25 cellular contexts compared by ENCODE assay signal in genomic region chrX:134024686-134025377, GRCh38. TPM values are rescaled to one million over a fixed set of nuclear protein-coding genes. Genes with fewer than 3 reads are reported as not detected.
"Had no signal": no experiment of that assay in that cellular context is flagged by ENCODE, and none has a peak within 500 bp of the region (broad histone marks: within the 10 kb centered on the region; RNA-seq: fewer than 3 reads in every experiment).

No MANE protein-coding gene starts in this region.

- H3K36me3 Mint-ChIP-seq: mesothelial cell of epicardium; naive B cell; natural killer cell treated with Interleukin-12 subunit alpha and Interleukin-12 subunit beta and Interleukin-15 and Interleukin-18, amount 100 ng/mL, for 72 hours; neural progenitor cell; stimulated activated memory B cell treated with anti-CD40 and anti-IgM and Interleukin-4, amounts not matched to agents 10 μg/mL and 1 μg/mL and 100 μg/mL, for 72 hours; type B pancreatic cell had no signal

- H2AFZ ChIP-seq: neural progenitor cell, parathyroid adenoma had no signal

- H3K4me3 ChIP-seq: coronary artery, esophagus squamous epithelium, mucosa of descending colon, neural progenitor cell, sigmoid colon, testis, tibial artery had no signal

- H3K27me3 ChIP-seq: esophagus squamous epithelium, neural progenitor cell, sigmoid colon, testis, tibial artery had no signal

- H3K36me3 ChIP-seq: esophagus squamous epithelium, neural progenitor cell, sigmoid colon, tibial artery had no signal

- H3K9me3 ChIP-seq: esophagus squamous epithelium, mucosa of descending colon, sigmoid colon, testis, tibial artery had no signal

- DNase-seq: dermis blood vessel endothelial cell; effector memory CD4-positive, alpha-beta T cell; esophagus squamous epithelium; mucosa of descending colon; naive B cell; sigmoid colon; stimulated activated CD4-positive, alpha-beta T cell treated with anti-CD3 and anti-CD28 coated beads, Interleukin-4, amount 100 ng/mL, for 4 hours; stimulated activated naive CD8-positive, alpha-beta T cell treated with anti-CD3 and anti-CD28 coated beads, Interleukin-15, Interleukin-2, amounts not matched to agents 100 U/mL and 50 U/mL, for 24 hours; substantia nigra; testis; tibial artery had no signal

- H3K27me3 Mint-ChIP-seq: progenitor cell of endocrine pancreas; stimulated activated memory B cell treated with anti-CD40 and anti-IgM and Interleukin-4, amounts not matched to agents 10 μg/mL and 1 μg/mL and 100 μg/mL, for 72 hours had no signal

- H3K4me1 Mint-ChIP-seq: stimulated activated memory B cell treated with anti-CD40 and anti-IgM and Interleukin-4, amounts not matched to agents 10 μg/mL and 1 μg/mL and 100 μg/mL, for 72 hours had no signal

- FAIRE-seq: endothelial cell of umbilical vein, frontal cortex, keratinocyte had no signal

- H3K27ac ChIP-seq: esophagus squamous epithelium, neural progenitor cell, parathyroid adenoma, sigmoid colon, testis, tibial artery had no signal

- H3K27ac Mint-ChIP-seq: naive B cell; natural killer cell treated with Interleukin-12 subunit alpha and Interleukin-12 subunit beta and Interleukin-15 and Interleukin-18, amount 100 ng/mL, for 72 hours; neural progenitor cell; progenitor cell of endocrine pancreas; stimulated activated memory B cell treated with anti-CD40 and anti-IgM and Interleukin-4, amounts not matched to agents 10 μg/mL and 1 μg/mL and 100 μg/mL, for 72 hours had no signal

- ATAC-seq: mucosa of descending colon; natural killer cell treated with Interleukin-12 subunit alpha and Interleukin-12 subunit beta and Interleukin-15 and Interleukin-18, amount 100 ng/mL, for 72 hours; stimulated activated memory B cell treated with anti-CD40 and anti-IgM and Interleukin-4, amounts not matched to agents 10 μg/mL and 1 μg/mL and 100 μg/mL, for 72 hours; stimulated activated naive CD8-positive, alpha-beta T cell treated with anti-CD3 and anti-CD28 coated beads, Interleukin-15, Interleukin-2, amounts not matched to agents 100 U/mL and 50 U/mL, for 24 hours had no signal

- H3K79me2 ChIP-seq: parathyroid adenoma had no signal

- H3K9me3 Mint-ChIP-seq: mesothelial cell of epicardium; naive B cell; natural killer cell treated with Interleukin-12 subunit alpha and Interleukin-12 subunit beta and Interleukin-15 and Interleukin-18, amount 100 ng/mL, for 72 hours; neural progenitor cell; stimulated activated memory B cell treated with anti-CD40 and anti-IgM and Interleukin-4, amounts not matched to agents 10 μg/mL and 1 μg/mL and 100 μg/mL, for 72 hours; type B pancreatic cell had no signal

- H3K9ac ChIP-seq: neural progenitor cell, parathyroid adenoma had no signal

- H3K4me3 Mint-ChIP-seq: mesothelial cell of epicardium; naive B cell; natural killer cell treated with Interleukin-12 subunit alpha and Interleukin-12 subunit beta and Interleukin-15 and Interleukin-18, amount 100 ng/mL, for 72 hours; neural progenitor cell; stimulated activated memory B cell treated with anti-CD40 and anti-IgM and Interleukin-4, amounts not matched to agents 10 μg/mL and 1 μg/mL and 100 μg/mL, for 72 hours; type B pancreatic cell had no signal

- H3K4me1 ChIP-seq: esophagus squamous epithelium, parathyroid adenoma, sigmoid colon, testis, tibial artery had no signal

RNA-seq across cellular contexts. Expression of gene GPC3, which starts 39.4 kb away (rescaled TPM):
- total RNA-seq: dermis blood vessel endothelial cell; endothelial cell of umbilical vein; fibroblast of villous mesenchyme; lung microvascular endothelial cell; natural killer cell treated with Interleukin-12 subunit alpha and Interleukin-12 subunit beta and Interleukin-15 and Interleukin-18, amount 100 ng/mL, for 72 hours; osteoblast had no signal
- polyA plus RNA-seq: endothelial cell of umbilical vein had no signal
